Comparison of ENCODE assay signal across 15 cellular contexts in the genomic region with DNA sequence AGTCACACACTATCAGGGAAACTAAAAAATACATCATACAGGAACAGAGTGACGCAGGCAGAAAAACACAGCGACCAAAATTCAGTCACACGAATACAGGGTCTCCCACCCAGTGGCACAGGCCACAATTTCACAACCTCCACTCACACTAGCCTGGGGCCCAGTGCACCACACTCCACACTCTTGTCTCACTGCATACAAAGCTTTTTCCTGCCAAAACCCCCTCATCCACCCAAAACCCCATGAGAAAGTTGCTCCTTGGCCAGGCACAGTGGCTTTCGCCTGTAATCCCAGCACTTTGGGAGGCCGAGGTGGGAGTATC. TPM values are rescaled to one million over a fixed set of nuclear protein-coding genes. Genes with fewer than 3 reads are reported as not detected.
DNase-seq lines count a peak whose midpoint lies in the region; TF ChIP-seq lines count a peak whose summit lies in the region.
"Had no signal": no experiment of that assay in that cellular context is flagged by ENCODE, and none has a peak within 500 bp of the region (broad histone marks: within the 10 kb centered on the region; RNA-seq: fewer than 3 reads in every experiment).

No MANE protein-coding gene starts in this region.

- H3K36me3 ChIP-seq in PC-9 (ENCODE audit: low read depth): no peaks in the 10 kb centered on the region
- no peaks in the 10 kb centered on the region for H3K36me3 ChIP-seq in osteoblast (ENCODE audit: insufficient read depth, low read length)

- no peak overlapping the region for H3K27ac ChIP-seq in PC-9
- H3K27ac ChIP-seq in osteoblast (ENCODE audit: low read depth, low read length): no peak overlapping the region
- H3K27ac ChIP-seq: C4-2B had no signal

- in situ Hi-C loops in GM13977 (cut with MboI; ENCODE audit: low pct_unique_long_range_greater_than_20kb, low sequenced_read_pairs, unreplicated experiment): no loop called here

- peaks cover 37% of the 10 kb centered on the region for H3F3A ChIP-seq in PC-9 (ENCODE audit: insufficient read depth, low read depth)

- H3K4me2 ChIP-seq in PC-9 (peak overlapping the region; percentile 97; the same call in 1 of the 2 replicates), osteoblast (ENCODE audit: insufficient read depth, low read length) (no peak overlapping the region)

- DNase-seq in GM13977 (ENCODE audit: low spot score) (peak; percentile 22), PC-9 (no peak), epithelial cell of esophagus (ENCODE audit: low read depth) (no peak), osteoblast (ENCODE audit: insufficient read length, low spot score, missing footprints) (peak; percentile 61), COR-L47 (lab: John Stamatoyannopoulos, UW) (no peak), hippocampal formation (lab: John Stamatoyannopoulos, UW) (no peak), occipital lobe (lab: John Stamatoyannopoulos, UW) (no peak)
- DNase-seq: body of pancreas; DND-41; effector CD4-positive, alpha-beta T cell; foreskin melanocyte; HCEC 1CT; Right ventricle myocardium superior; stimulated activated naive CD4-positive, alpha-beta T cell treated with Interleukin-2 at 50 U/mL for 16 hours had no signal

- H2AFZ ChIP-seq in PC-9: no peak overlapping the region
- no peak overlapping the region for H2AFZ ChIP-seq in osteoblast (ENCODE audit: low read length)

- intact Hi-C loops in PC-9 (cut with micrococcal nuclease; ENCODE audit: unreplicated experiment): no loop called here

- H3K4me1 ChIP-seq in PC-9 (replicated peaks; ENCODE audit: insufficient read depth) (peaks cover 24% of the 10 kb centered on the region), osteoblast (ENCODE audit: insufficient read depth, low read length) (peaks cover 18% of the 10 kb centered on the region)

- no peaks in the 10 kb centered on the region for H3K9me2 ChIP-seq in PC-9 (ENCODE audit: insufficient read depth)

- TF ChIP-seq CTCF in GM13977 (IDR thresholded peaks at IDR 0.05; ENCODE audit: extremely low read depth, insufficient read depth, missing control alignments) (no peak), PC-9 (conservative IDR thresholded peaks at IDR 0.05) (no peak), epithelial cell of esophagus (IDR thresholded peaks at IDR 0.05; ENCODE audit: insufficient read depth, low read depth, low read length, missing control alignments) (no peak), osteoblast (IDR thresholded peaks at IDR 0.05; ENCODE audit: extremely low read depth, low read depth, low read length) (no peak)

- no peaks in the 10 kb centered on the region for H3K79me2 ChIP-seq in PC-9 (ENCODE audit: low read depth)
- no peaks in the 10 kb centered on the region for H3K79me2 ChIP-seq in osteoblast (ENCODE audit: insufficient read depth, low read length)

- 0 out of 2 replicates have a peak, but pooled peaks cover 4% of the 10 kb centered on the region for H4K20me1 ChIP-seq in PC-9 (ENCODE audit: insufficient read depth)
- H4K20me1 ChIP-seq in osteoblast (ENCODE audit: insufficient read depth, low read length): no peaks in the 10 kb centered on the region

- CTCF ChIA-PET in PC-9 (lab: Charles Lee): no interaction called here

- BruUV-seq in PC-9 (replicated peaks; lab: Mats Ljungman, UMichigan): no TSS peak

- H3K9me3 ChIP-seq in PC-9 (ENCODE audit: insufficient read depth, low read depth) (no peaks in the 10 kb centered on the region), osteoblast (ENCODE audit: low read depth, low read length) (no peaks in the 10 kb centered on the region)
- H3K9me3 ChIP-seq: body of pancreas had no signal

- H3K27me3 ChIP-seq in PC-9 (ENCODE audit: insufficient read depth, low read depth) (peaks cover 4% of the 10 kb centered on the region; the same call in 1 of the 2 replicates), osteoblast (ENCODE audit: insufficient read depth, low read length) (peaks cover 34% of the 10 kb centered on the region)
- H3K27me3 ChIP-seq: body of pancreas had no signal

- POLR2A ChIA-PET in PC-9 (lab: Charles Lee; ENCODE audit: unreplicated experiment): no interaction called here

- H3K4me3 ChIP-seq in PC-9 (no peak overlapping the region), epithelial cell of esophagus (ENCODE audit: low read length) (peak overlapping the region; percentile 74), osteoblast (ENCODE audit: insufficient read depth, low read length) (no peak overlapping the region)
- H3K4me3 ChIP-seq: body of pancreas had no signal

RNA-seq across cellular contexts. Expression of gene S1PR5, which starts 1.2 kb away (rescaled TPM):
- 7.9 and 9.5 TPM in 2 replicates for total RNA-seq in PC-9 (2021)
- 0.29 and 0.36 TPM in 2 replicates for total RNA-seq in osteoblast
- total RNA-seq in occipital lobe: 0.31 TPM

RNA-seq across cellular contexts. Expression of gene KEAP1, which starts 12.9 kb away (rescaled TPM):
- total RNA-seq in PC-9 (2021) (154 and 170 TPM in 2 replicates), osteoblast (64.8 and 77.1 TPM in 2 replicates), occipital lobe (32.9 TPM)

RNA-seq across cellular contexts. Expression of gene ATG4D, which starts 27.7 kb away (rescaled TPM):
- total RNA-seq in PC-9 (2021) (33.1 and 40.2 TPM in 2 replicates), osteoblast (11.6 and 12.7 TPM in 2 replicates), occipital lobe (11.7 TPM)

RNA-seq across cellular contexts. Expression of gene KRI1, which starts 49.8 kb away (rescaled TPM):
- 24.5 and 27.0 TPM in 2 replicates for total RNA-seq in PC-9 (2021)
- total RNA-seq in osteoblast: 5.4 and 5.9 TPM in 2 replicates
- total RNA-seq in occipital lobe: 4.1 TPM

RNA-seq across cellular contexts. Expression of gene CDKN2D, which starts 52.8 kb away (rescaled TPM):
- total RNA-seq in PC-9 (2021) (8.3 and 10.1 TPM in 2 replicates), osteoblast (4.0 and 5.3 TPM in 2 replicates), occipital lobe (83.6 TPM)

Comparison
In these comparisons a context has a peak if more than half of its experiments do, and no peak if none do; other contexts are left out.
1. DNase-seq: peak in GM13977 (single experiment) and osteoblast (single experiment); none in PC-9 (0 of 2), epithelial cell of esophagus (single experiment), COR-L47 (single experiment), hippocampal formation (0 of 2) and occipital lobe (single experiment).